In genomic region chr18:4758980-4759379, GRCh38 we compare ENCODE assay signal across 25 cellular contexts.
"Had no signal": no experiment of that assay in that cellular context is flagged by ENCODE, and none has a peak within 500 bp of the region (broad histone marks: within the 10 kb centered on the region; RNA-seq: fewer than 3 reads in every experiment).

No MANE protein-coding gene starts in this region.

- H3K27me3 ChIP-seq: ascending aorta, cardiac muscle cell, SJSA1 had no signal

- H3K4me1 ChIP-seq: ascending aorta, SJSA1 had no signal

- H3K27me3 Mint-ChIP-seq: activated CD8-positive, alpha-beta memory T cell treated with anti-CD3 and anti-CD28 coated beads, Interleukin-2, amount 10 ng/mL, durations not matched to agents 7 days and 5 days; activated naive CD8-positive, alpha-beta T cell treated with anti-CD3 and anti-CD28 coated beads, Interleukin-2, amount 50 U/mL, for 24 hours; activated T-cell treated with anti-CD3 and anti-CD28 coated beads, Interleukin-2, amount 50 U/mL, for 24 hours; brain had no signal

- H3K4me3 ChIP-seq: ascending aorta, cardiac muscle cell, SJSA1 had no signal

- H3K9me3 ChIP-seq: ascending aorta, SJSA1 had no signal

- H3K27ac ChIP-seq: ascending aorta, cardiac muscle cell, SJSA1 had no signal

- DNase-seq: activated CD4-positive, alpha-beta T cell treated with anti-CD3 and anti-CD28 coated beads for 4 hours; activated CD8-positive, alpha-beta memory T cell treated with anti-CD3 and anti-CD28 coated beads, Interleukin-2, amount 10 ng/mL, durations not matched to agents 7 days and 5 days; activated effector memory CD4-positive, alpha-beta T cell treated with anti-CD3 and anti-CD28 coated beads, Interleukin-2, amount 50 U/mL, for 16 hours; activated naive CD4-positive, alpha-beta T cell treated with Interleukin-2 at 50 U/mL for 16 hours; activated naive CD8-positive, alpha-beta T cell treated with anti-CD3 and anti-CD28 coated beads, Interleukin-2, amount 50 U/mL, for 24 hours; activated T-cell treated with anti-CD3 and anti-CD28 coated beads, Interleukin-2, amount 50 U/mL, for 24 hours; amniotic stem cell; MV-4-11; NCI-H1092 treated with DMSO at 0.1 percent for 48 hours; NCI-H1436; NCI-H1694 treated with DMSO at 0.1 percent for 48 hours; NCI-H2029 treated with DMSO at 0.1 percent for 48 hours; NCI-H345; NCI-H510A; NCI-H526 treated with DMSO at 0.1 percent for 48 hours; NCI-H82; PC-3; SHP77 had no signal

- H3K27ac Mint-ChIP-seq: activated CD8-positive, alpha-beta memory T cell treated with anti-CD3 and anti-CD28 coated beads, Interleukin-2, amount 10 ng/mL, durations not matched to agents 7 days and 5 days; activated naive CD4-positive, alpha-beta T cell treated with anti-CD3 and anti-CD28 coated beads, Interleukin-2, amount 50 U/mL, for 72 hours; activated naive CD8-positive, alpha-beta T cell treated with anti-CD3 and anti-CD28 coated beads, Interleukin-2, amount 50 U/mL, for 24 hours; activated T-cell treated with anti-CD3 and anti-CD28 coated beads, Interleukin-2, amount 50 U/mL, for 24 hours; T-helper 1 cell treated with Interleukin-12 subunit alpha and Interleukin-12 subunit beta and Interleukin-4 antibody, amounts not matched to agents 30 μg/mL and 1 μg/mL, for 36 hours had no signal

- ATAC-seq: activated CD4-positive, CD25-positive, alpha-beta regulatory T cell treated with anti-CD3 and anti-CD28 coated beads, Interleukin-2, amount 50 U/mL, for 24 hours; activated CD8-positive, alpha-beta memory T cell treated with anti-CD3 and anti-CD28 coated beads, Interleukin-2, amount 10 ng/mL, durations not matched to agents 7 days and 5 days; activated naive CD4-positive, alpha-beta T cell treated with anti-CD3 and anti-CD28 coated beads, Interleukin-2, amount 50 U/mL, for 72 hours; activated naive CD8-positive, alpha-beta T cell treated with anti-CD3 and anti-CD28 coated beads, Interleukin-2, amount 50 U/mL, for 24 hours; PC-3 had no signal

- H3K4me1 Mint-ChIP-seq: activated CD8-positive, alpha-beta memory T cell treated with anti-CD3 and anti-CD28 coated beads, Interleukin-2, amount 10 ng/mL, durations not matched to agents 7 days and 5 days; activated naive CD8-positive, alpha-beta T cell treated with anti-CD3 and anti-CD28 coated beads, Interleukin-2, amount 50 U/mL, for 24 hours had no signal

- H3K36me3 ChIP-seq: ascending aorta, cardiac muscle cell, SJSA1 had no signal

- H3K4me3 Mint-ChIP-seq: activated CD8-positive, alpha-beta memory T cell treated with anti-CD3 and anti-CD28 coated beads, Interleukin-2, amount 10 ng/mL, durations not matched to agents 7 days and 5 days; activated naive CD8-positive, alpha-beta T cell treated with anti-CD3 and anti-CD28 coated beads, Interleukin-2, amount 50 U/mL, for 24 hours; activated T-cell treated with anti-CD3 and anti-CD28 coated beads, Interleukin-2, amount 50 U/mL, for 24 hours; brain; T-helper 1 cell treated with Interleukin-12 subunit alpha and Interleukin-12 subunit beta and Interleukin-4 antibody, amounts not matched to agents 30 μg/mL and 1 μg/mL, for 36 hours had no signal

- H3K36me3 Mint-ChIP-seq: activated CD8-positive, alpha-beta memory T cell treated with anti-CD3 and anti-CD28 coated beads, Interleukin-2, amount 10 ng/mL, durations not matched to agents 7 days and 5 days; brain had no signal
